In genomic region chr7:71548746-71549145, GRCh38 we compare ENCODE assay signal across 14 cellular contexts.
DNase-seq lines count a peak whose midpoint lies in the region; TF ChIP-seq lines count a peak whose summit lies in the region.
"Had no signal": no experiment of that assay in that cellular context is flagged by ENCODE, and none has a peak within 500 bp of the region (broad histone marks: within the 10 kb centered on the region; RNA-seq: fewer than 3 reads in every experiment).

No MANE protein-coding gene starts in this region.

- no peaks in the 10 kb centered on the region for H3K4me1 Mint-ChIP-seq in HFFc6 (ENCODE audit: low read depth)
- H3K4me1 Mint-ChIP-seq: CD14-positive monocyte; CD8-positive, alpha-beta memory T cell had no signal

- H3K4me3 Mint-ChIP-seq in HFFc6 = no peak overlapping the region
- H3K4me3 Mint-ChIP-seq: CD14-positive monocyte; CD8-positive, alpha-beta memory T cell had no signal

- DNase-seq in M059J (ENCODE audit: low read depth) (peak; percentile 33), astrocyte of the cerebellum (ENCODE audit: low read depth) (peak; percentile 4), myocyte (ENCODE audit: low read depth) (peak; percentile 38), stromal cell of bone marrow (ENCODE audit: low read depth) (peak; percentile 11), KBM-7 (no peak), HFFc6 (no peak)
- no peak for DNase-seq in stimulated activated CD4-positive, alpha-beta T cell treated with anti-CD3 and anti-CD28 coated beads, Interleukin-15, amount 100 ng/mL, for 24 hours
- DNase-seq: Caco-2; CD8-positive, alpha-beta memory T cell; DND-41; GF-D8; HCEC 1CT had no signal

- in situ Hi-C loops in astrocyte of the cerebellum (cut with HindIII; ENCODE audit: low sequenced_read_pairs) (no loop called here), KBM-7 (cut with MboI; ENCODE audit: low pct_unique_long_range_greater_than_20kb, low sequenced_read_pairs) (no loop called here)

- peaks cover 29% of the 10 kb centered on the region for H3K9me3 Mint-ChIP-seq in HFFc6

- no peak overlapping the region for H3K4me3 ChIP-seq in astrocyte of the cerebellum (ENCODE audit: low read depth, low read length)
- H3K4me3 ChIP-seq: A549 had no signal

- no peak for TF ChIP-seq CTCF in astrocyte of the cerebellum (IDR thresholded peaks at IDR 0.05; ENCODE audit: low read depth, low read length, missing control alignments)
- no peak for TF ChIP-seq CTCF in HFFc6 (IDR thresholded peaks at IDR 0.05)

- peaks cover 2% of the 10 kb centered on the region; the same call in 1 of the 2 replicates for H3K27me3 Mint-ChIP-seq in HFFc6 (ENCODE audit: insufficient read depth)
- H3K27me3 Mint-ChIP-seq: CD8-positive, alpha-beta memory T cell had no signal

- no peaks in the 10 kb centered on the region for H3K36me3 Mint-ChIP-seq in HFFc6 (ENCODE audit: low read depth)
- H3K36me3 Mint-ChIP-seq: CD14-positive monocyte; CD8-positive, alpha-beta memory T cell had no signal

- no peak overlapping the region for H3K27ac Mint-ChIP-seq in HFFc6
- H3K27ac Mint-ChIP-seq: CD14-positive monocyte; CD8-positive, alpha-beta memory T cell had no signal

Comparison
In these comparisons a context has a peak if more than half of its experiments do, and no peak if none do; other contexts are left out.
1. DNase-seq: peak in M059J (single experiment), astrocyte of the cerebellum (single experiment), myocyte (single experiment) and stromal cell of bone marrow (single experiment); none in KBM-7 (single experiment), HFFc6 (single experiment) and stimulated activated CD4-positive, alpha-beta T cell treated with anti-CD3 and anti-CD28 coated beads, Interleukin-15, amount 100 ng/mL, for 24 hours (single experiment).